Comparison of ENCODE assay signal across 8 cellular contexts in the genomic region with DNA sequence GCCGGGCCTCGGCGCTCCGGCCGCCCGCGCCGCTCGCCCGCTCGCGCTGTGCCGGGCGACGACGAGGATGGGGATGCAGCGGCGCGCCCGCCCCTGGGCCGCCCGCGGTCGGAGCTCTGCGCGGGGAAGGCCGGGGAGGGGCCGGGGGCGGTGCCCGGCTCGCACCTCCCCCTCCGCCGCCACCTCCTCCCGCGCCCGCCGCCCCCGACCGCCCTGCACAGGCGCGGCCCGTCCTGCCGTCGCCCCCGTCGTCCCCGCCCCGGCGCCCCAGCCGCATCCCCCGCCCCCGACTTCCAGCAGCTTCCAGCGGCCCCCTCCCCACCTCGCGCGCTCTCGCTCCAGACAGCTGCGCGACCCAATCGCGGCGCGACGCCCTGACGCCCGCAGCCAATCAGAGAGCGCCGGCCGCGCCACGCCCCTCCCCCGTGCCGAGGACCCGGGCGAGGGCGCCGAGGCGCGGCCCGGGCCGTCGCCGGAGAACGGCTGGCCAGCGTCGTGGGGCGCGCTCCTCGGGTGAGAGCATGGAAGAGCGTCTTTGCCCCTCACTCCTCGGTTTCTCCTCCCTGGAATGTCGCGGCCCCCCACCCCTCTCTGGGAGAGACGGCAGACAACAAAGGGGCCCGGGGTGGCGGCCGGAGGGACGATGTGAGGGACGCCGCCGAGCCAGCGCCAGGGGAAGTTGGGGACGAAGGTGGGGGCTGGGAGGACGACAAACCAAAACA. TPM values are rescaled to one million over a fixed set of nuclear protein-coding genes. Genes with fewer than 3 reads are reported as not detected.
A peak's percentile ranks its signal among the peaks of the same experiment; 100 is the strongest.
DNase-seq lines count a peak whose midpoint lies in the region; ATAC-seq and TF ChIP-seq lines count a peak whose summit lies in the region.

A gene with protein sequence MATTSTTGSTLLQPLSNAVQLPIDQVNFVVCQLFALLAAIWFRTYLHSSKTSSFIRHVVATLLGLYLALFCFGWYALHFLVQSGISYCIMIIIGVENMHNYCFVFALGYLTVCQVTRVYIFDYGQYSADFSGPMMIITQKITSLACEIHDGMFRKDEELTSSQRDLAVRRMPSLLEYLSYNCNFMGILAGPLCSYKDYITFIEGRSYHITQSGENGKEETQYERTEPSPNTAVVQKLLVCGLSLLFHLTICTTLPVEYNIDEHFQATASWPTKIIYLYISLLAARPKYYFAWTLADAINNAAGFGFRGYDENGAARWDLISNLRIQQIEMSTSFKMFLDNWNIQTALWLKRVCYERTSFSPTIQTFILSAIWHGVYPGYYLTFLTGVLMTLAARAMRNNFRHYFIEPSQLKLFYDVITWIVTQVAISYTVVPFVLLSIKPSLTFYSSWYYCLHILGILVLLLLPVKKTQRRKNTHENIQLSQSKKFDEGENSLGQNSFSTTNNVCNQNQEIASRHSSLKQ (minus strand): TSS at position 69 of the 722 bp plus-strand sequence. CDS start 70 bp downstream, outside the sequence.

- TF ChIP-seq POLR2A in Raji (IDR thresholded peaks at IDR 0.05; ENCODE audit: insufficient read depth, low read depth, low read length) = peak; percentile 78

- peaks cover 41% of the 10 kb centered on the region for H3K4me1 Mint-ChIP-seq in neural crest cell
- H3K4me1 Mint-ChIP-seq in stimulated activated naive CD8-positive, alpha-beta T cell treated with anti-CD3 and anti-CD28 coated beads, Interleukin-15, amount 100 ng/mL, for 72 hours = peaks cover 19% of the 10 kb centered on the region

- no peak for TF ChIP-seq CTCF in foreskin fibroblast (IDR thresholded peaks at IDR 0.05; ENCODE audit: low read depth, low read length)
- no peak for TF ChIP-seq CTCF in neural crest cell (conservative IDR thresholded peaks at IDR 0.05)

- H3K4me3 Mint-ChIP-seq in neural crest cell = peak within 1 kb of the TSS; percentile 94
- H3K4me3 Mint-ChIP-seq in stimulated activated naive CD8-positive, alpha-beta T cell treated with anti-CD3 and anti-CD28 coated beads, Interleukin-15, amount 100 ng/mL, for 72 hours = peak within 1 kb of the TSS; percentile 80 to 81

- no peaks in the 10 kb centered on the region for H3K9me3 Mint-ChIP-seq in neural crest cell
- no peaks in the 10 kb centered on the region for H3K9me3 Mint-ChIP-seq in stimulated activated naive CD8-positive, alpha-beta T cell treated with anti-CD3 and anti-CD28 coated beads, Interleukin-15, amount 100 ng/mL, for 72 hours

- H3K36me3 Mint-ChIP-seq in neural crest cell (ENCODE audit: low read depth) = peaks cover 2% of the 10 kb centered on the region

- H3K4me3 ChIP-seq in foreskin fibroblast (ENCODE audit: low read depth in 1 of 2, low read length in 2 of 2) = peak within 1 kb of the TSS; percentile 65 to 75

- peak within 1 kb of the TSS; percentile 95 for H3K27ac Mint-ChIP-seq in neural crest cell (ENCODE audit: unreplicated experiment)
- H3K27ac Mint-ChIP-seq in stimulated activated naive CD8-positive, alpha-beta T cell treated with anti-CD3 and anti-CD28 coated beads, Interleukin-15, amount 100 ng/mL, for 72 hours = peak within 1 kb of the TSS; percentile 59 to 89

- peak; percentile 91 for ATAC-seq in GM21737 (IDR thresholded peaks at IDR 0.05; ENCODE audit: unreplicated experiment)
- peak; percentile 91 for ATAC-seq in stimulated activated naive CD8-positive, alpha-beta T cell treated with anti-CD3 and anti-CD28 coated beads, Interleukin-15, amount 100 ng/mL, for 72 hours

- DNase-seq in DMS53 treated with DMSO at 0.1 percent for 48 hours (lab: John Stamatoyannopoulos, UW; ENCODE audit: unreplicated experiment) = peak; percentile 44
- DNase-seq in Kasumi-1 (lab: John Stamatoyannopoulos, UW) = peak; percentile 83 to 87
- peak; percentile 69 for DNase-seq in activated gamma-delta T cell treated with Interleukin-2 at 50 U/mL for 16 hours
- DNase-seq in foreskin fibroblast = peak; percentile 85 to 95
- DNase-seq in neural crest cell (ENCODE audit: low read depth, low spot score) = peak; percentile 88
- peak; percentile 70 to 82 for DNase-seq in stimulated activated naive CD8-positive, alpha-beta T cell treated with anti-CD3 and anti-CD28 coated beads, Interleukin-15, amount 100 ng/mL, for 72 hours

- H3K27me3 Mint-ChIP-seq in neural crest cell (ENCODE audit: low read depth) = peaks cover 5% of the 10 kb centered on the region
- H3K27me3 Mint-ChIP-seq in stimulated activated naive CD8-positive, alpha-beta T cell treated with anti-CD3 and anti-CD28 coated beads, Interleukin-15, amount 100 ng/mL, for 72 hours = peaks cover 11% of the 10 kb centered on the region

RNA-seq across cellular contexts. Expression of the gene that starts here (rescaled TPM):
- total RNA-seq in neural crest cell = 53.1 and 58.7 TPM in 2 replicates

Comparison
In these comparisons a context has a peak if more than half of its experiments do, and no peak if none do; other contexts are left out.
1. Peak in every context shown above with its lines: DNase-seq, ATAC-seq and H3K4me3 ChIP-seq.